29 cellular contexts compared by ENCODE assay signal in genomic region chr18:57997820-57998219, GRCh38.
"Had no signal": no experiment of that assay in that cellular context is flagged by ENCODE, and none has a peak within 500 bp of the region (broad histone marks: within the 10 kb centered on the region; RNA-seq: fewer than 3 reads in every experiment).

No MANE protein-coding gene starts in this region.

- H3K36me3 ChIP-seq: adrenal gland had no signal

- H3K4me3 ChIP-seq: adrenal gland, SK-N-MC had no signal

- DNase-seq: activated CD4-positive, alpha-beta memory T cell treated with anti-CD3 and anti-CD28 coated beads for 36 hours; activated CD4-positive, alpha-beta T cell treated with anti-CD3 and anti-CD28 coated beads, Interleukin-2, amount 10 ng/mL, durations not matched to agents 7 days and 5 days; activated CD4-positive, CD25-positive, alpha-beta regulatory T cell; activated CD8-positive, alpha-beta memory T cell treated with anti-CD3 and anti-CD28 coated beads, Interleukin-2, amount 50 U/mL, for 4 hours; activated naive CD4-positive, alpha-beta T cell treated with anti-CD3 and anti-CD28 coated beads, Interleukin-2, amount 50 U/mL, for 16 hours; activated naive CD8-positive, alpha-beta T cell treated with anti-CD3 and anti-CD28 coated beads, Interleukin-2, amount 10 ng/mL, durations not matched to agents 7 days and 5 days; adrenal gland; anterior cingulate cortex; cerebellar nuclear complex; MV-4-11; NCI-H1092 treated with DMSO at 0.1 percent for 48 hours; NCI-H1417 treated with DMSO at 0.1 percent for 48 hours; NCI-H1694; NCI-H2029; NCI-H2107; NCI-H2171 treated with DMSO at 0.1 percent for 48 hours; NCI-H526; NCI-H774; NK-92 treated with Interleukin-12 subunit alpha and Interleukin-12 subunit beta, amount 100 ng/mL, for 24 hours; OCI-M1; RPMI8226; T-cell; T-helper 2 cell; T1000 had no signal

- H3K9me3 Mint-ChIP-seq: activated CD4-positive, alpha-beta memory T cell treated with anti-CD3 and anti-CD28 coated beads for 36 hours; activated CD4-positive, alpha-beta T cell treated with anti-CD3 and anti-CD28 coated beads, Interleukin-2, amount 10 ng/mL, durations not matched to agents 7 days and 5 days; activated naive CD8-positive, alpha-beta T cell treated with anti-CD3 and anti-CD28 coated beads, Interleukin-2, amount 10 ng/mL, durations not matched to agents 7 days and 5 days; T-cell had no signal

- H3K27me3 ChIP-seq: adrenal gland had no signal

- H3K27ac ChIP-seq: adrenal gland, SK-N-MC, VCaP had no signal

- H3K4me1 ChIP-seq: adrenal gland had no signal

- H3K4me1 Mint-ChIP-seq: activated CD4-positive, alpha-beta T cell treated with anti-CD3 and anti-CD28 coated beads, Interleukin-2, amount 10 ng/mL, durations not matched to agents 7 days and 5 days had no signal

- H3K36me3 Mint-ChIP-seq: activated CD4-positive, alpha-beta memory T cell treated with anti-CD3 and anti-CD28 coated beads for 36 hours; activated naive CD8-positive, alpha-beta T cell treated with anti-CD3 and anti-CD28 coated beads, Interleukin-2, amount 10 ng/mL, durations not matched to agents 7 days and 5 days; T-cell had no signal

- ATAC-seq: Panc1, Right ventricle myocardium inferior, T-cell had no signal

- H3K4me3 Mint-ChIP-seq: activated CD4-positive, alpha-beta memory T cell treated with anti-CD3 and anti-CD28 coated beads for 36 hours; activated CD4-positive, alpha-beta T cell treated with anti-CD3 and anti-CD28 coated beads, Interleukin-2, amount 10 ng/mL, durations not matched to agents 7 days and 5 days; activated naive CD8-positive, alpha-beta T cell treated with anti-CD3 and anti-CD28 coated beads, Interleukin-2, amount 10 ng/mL, durations not matched to agents 7 days and 5 days; T-cell had no signal

- H3K9me3 ChIP-seq: adrenal gland had no signal

- FAIRE-seq: TTC549 had no signal

- H3K27ac Mint-ChIP-seq: activated CD4-positive, alpha-beta memory T cell treated with anti-CD3 and anti-CD28 coated beads for 36 hours; activated CD4-positive, alpha-beta T cell treated with anti-CD3 and anti-CD28 coated beads, Interleukin-2, amount 10 ng/mL, durations not matched to agents 7 days and 5 days; activated naive CD8-positive, alpha-beta T cell treated with anti-CD3 and anti-CD28 coated beads, Interleukin-2, amount 10 ng/mL, durations not matched to agents 7 days and 5 days; T-cell had no signal
